ENCODE assay signal across 15 cellular contexts in the genomic region with DNA sequence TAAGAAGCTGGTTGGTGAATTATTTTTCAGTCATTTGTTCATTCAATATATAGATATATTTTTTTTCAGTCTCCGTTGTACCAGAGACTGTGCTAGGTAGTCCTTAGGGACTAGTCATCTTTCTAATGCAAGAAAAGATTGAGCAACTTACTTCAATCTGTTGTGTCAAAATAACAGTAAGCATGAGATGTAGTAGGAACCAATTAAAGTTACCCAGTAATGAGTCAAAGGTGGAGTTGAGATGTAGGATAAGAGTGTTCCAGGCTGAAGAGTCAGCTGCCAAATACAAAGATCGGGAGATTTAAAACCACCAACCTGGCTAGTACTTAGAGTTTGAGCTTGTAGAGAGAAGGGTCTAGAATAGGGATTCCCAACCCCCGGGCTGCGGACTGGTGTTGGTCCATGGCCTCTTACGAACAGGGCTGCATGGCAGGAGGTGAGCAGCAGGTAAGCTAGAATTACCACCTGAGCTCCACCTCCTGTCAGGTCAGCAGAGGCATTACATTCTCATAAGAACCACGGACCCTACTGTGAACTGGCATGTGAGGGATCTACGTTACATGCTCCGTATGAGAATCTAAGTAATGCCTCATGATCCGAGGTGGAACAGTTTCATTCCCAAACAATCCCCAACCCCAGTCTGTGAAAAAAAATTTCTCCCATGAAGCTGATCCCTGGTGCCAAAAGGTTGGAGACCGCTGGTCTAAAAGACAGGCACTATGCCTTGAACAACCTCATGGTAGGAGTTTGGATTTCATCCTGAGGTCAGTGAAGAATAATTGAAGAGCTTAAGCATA.
"Had no signal": no experiment of that assay in that cellular context is flagged by ENCODE, and none has a peak within 500 bp of the region (broad histone marks: within the 10 kb centered on the region; RNA-seq: fewer than 3 reads in every experiment).

No MANE protein-coding gene starts in this region.

- H3K4me1 ChIP-seq: heart right ventricle had no signal

- H3K27me3 ChIP-seq: body of pancreas, heart right ventricle had no signal

- DNase-seq: activated effector memory CD4-positive, alpha-beta T cell treated with Interleukin-2 at 50 U/mL for 16 hours; activated naive CD8-positive, alpha-beta T cell treated with anti-CD3 and anti-CD28 coated beads, Interleukin-2, amount 10 ng/mL, durations not matched to agents 7 days and 5 days; effector memory CD4-positive, alpha-beta T cell; lower lobe of right lung; naive thymus-derived CD4-positive, alpha-beta T cell; stimulated activated CD4-positive, alpha-beta T cell treated with anti-CD3 and anti-CD28 coated beads, Interleukin-2, amount 100 ng/mL, for 24 hours; stimulated activated naive CD8-positive, alpha-beta T cell treated with anti-CD3 and anti-CD28 coated beads, Interleukin-15, amount 100 ng/mL, for 72 hours; tibial artery had no signal

- H3K27ac Mint-ChIP-seq: activated CD4-positive, alpha-beta memory T cell treated with anti-CD3 and anti-CD28 coated beads for 36 hours; activated naive CD4-positive, alpha-beta T cell treated with anti-CD3 and anti-CD28 coated beads for 36 hours; activated naive CD8-positive, alpha-beta T cell treated with anti-CD3 and anti-CD28 coated beads, Interleukin-2, amount 10 ng/mL, durations not matched to agents 7 days and 5 days; activated T-cell treated with anti-CD3 and anti-CD28 coated beads, Interleukin-2, amount 50 U/mL, for 72 hours; naive thymus-derived CD4-positive, alpha-beta T cell; stimulated activated effector memory CD8-positive, alpha-beta T cell treated with anti-CD3 and anti-CD28 coated beads, Interleukin-12 subunit alpha, Interleukin-12 subunit beta, amount 100 ng/mL, for 72 hours; stimulated activated naive CD8-positive, alpha-beta T cell treated with anti-CD3 and anti-CD28 coated beads, Interleukin-15, amount 100 ng/mL, for 72 hours had no signal

- ATAC-seq: activated T-cell treated with anti-CD3 and anti-CD28 coated beads, Interleukin-2, amount 50 U/mL, for 72 hours; naive thymus-derived CD4-positive, alpha-beta T cell; stimulated activated effector memory CD8-positive, alpha-beta T cell treated with anti-CD3 and anti-CD28 coated beads, Interleukin-12 subunit alpha, Interleukin-12 subunit beta, amount 100 ng/mL, for 72 hours; stimulated activated naive CD8-positive, alpha-beta T cell treated with anti-CD3 and anti-CD28 coated beads, Interleukin-15, amount 100 ng/mL, for 72 hours had no signal

- H3K27me3 Mint-ChIP-seq: activated CD4-positive, alpha-beta memory T cell treated with anti-CD3 and anti-CD28 coated beads for 36 hours; activated naive CD8-positive, alpha-beta T cell treated with anti-CD3 and anti-CD28 coated beads, Interleukin-2, amount 10 ng/mL, durations not matched to agents 7 days and 5 days; naive thymus-derived CD4-positive, alpha-beta T cell; stimulated activated naive CD8-positive, alpha-beta T cell treated with anti-CD3 and anti-CD28 coated beads, Interleukin-15, amount 100 ng/mL, for 72 hours had no signal

- H3K4me3 Mint-ChIP-seq: activated CD4-positive, alpha-beta memory T cell treated with anti-CD3 and anti-CD28 coated beads for 36 hours; activated naive CD4-positive, alpha-beta T cell treated with anti-CD3 and anti-CD28 coated beads for 36 hours; activated naive CD8-positive, alpha-beta T cell treated with anti-CD3 and anti-CD28 coated beads, Interleukin-2, amount 10 ng/mL, durations not matched to agents 7 days and 5 days; activated T-cell treated with anti-CD3 and anti-CD28 coated beads, Interleukin-2, amount 50 U/mL, for 72 hours; naive thymus-derived CD4-positive, alpha-beta T cell; neural crest cell; stimulated activated effector memory CD8-positive, alpha-beta T cell treated with anti-CD3 and anti-CD28 coated beads, Interleukin-12 subunit alpha, Interleukin-12 subunit beta, amount 100 ng/mL, for 72 hours; stimulated activated naive CD8-positive, alpha-beta T cell treated with anti-CD3 and anti-CD28 coated beads, Interleukin-15, amount 100 ng/mL, for 72 hours had no signal

- H3K9me3 Mint-ChIP-seq: activated CD4-positive, alpha-beta memory T cell treated with anti-CD3 and anti-CD28 coated beads for 36 hours; activated naive CD8-positive, alpha-beta T cell treated with anti-CD3 and anti-CD28 coated beads, Interleukin-2, amount 10 ng/mL, durations not matched to agents 7 days and 5 days; neural crest cell had no signal

- H3K4me3 ChIP-seq: body of pancreas, heart right ventricle, lower lobe of right lung, tibial artery had no signal

- H3K4me1 Mint-ChIP-seq: activated naive CD8-positive, alpha-beta T cell treated with anti-CD3 and anti-CD28 coated beads, Interleukin-2, amount 10 ng/mL, durations not matched to agents 7 days and 5 days; naive thymus-derived CD4-positive, alpha-beta T cell; neural crest cell; stimulated activated effector memory CD8-positive, alpha-beta T cell treated with anti-CD3 and anti-CD28 coated beads, Interleukin-12 subunit alpha, Interleukin-12 subunit beta, amount 100 ng/mL, for 72 hours; stimulated activated naive CD8-positive, alpha-beta T cell treated with anti-CD3 and anti-CD28 coated beads, Interleukin-15, amount 100 ng/mL, for 72 hours had no signal

- H3K36me3 ChIP-seq: heart right ventricle, lower lobe of right lung, tibial artery had no signal

- H3K36me3 Mint-ChIP-seq: activated CD4-positive, alpha-beta memory T cell treated with anti-CD3 and anti-CD28 coated beads for 36 hours; activated naive CD8-positive, alpha-beta T cell treated with anti-CD3 and anti-CD28 coated beads, Interleukin-2, amount 10 ng/mL, durations not matched to agents 7 days and 5 days; naive thymus-derived CD4-positive, alpha-beta T cell; stimulated activated effector memory CD8-positive, alpha-beta T cell treated with anti-CD3 and anti-CD28 coated beads, Interleukin-12 subunit alpha, Interleukin-12 subunit beta, amount 100 ng/mL, for 72 hours had no signal

- H3K27ac ChIP-seq: body of pancreas, heart right ventricle, lower lobe of right lung, tibial artery had no signal

- H3K9me3 ChIP-seq: body of pancreas, lower lobe of right lung, tibial artery had no signal
